Comparison of ENCODE assay signal across 7 cellular contexts in genomic region chr19:22545751-22546150, GRCh38.
DNase-seq lines count a peak whose midpoint lies in the region; ATAC-seq, FAIRE-seq and TF ChIP-seq lines count a peak whose summit lies in the region.

No MANE protein-coding gene starts in this region.

- peaks cover 23 to 24% of the 10 kb centered on the region in 2 donors for H3K9me3 Mint-ChIP-seq in activated T-cell treated with anti-CD3 and anti-CD28 coated beads, Interleukin-2, amount 50 U/mL, for 72 hours
- H3K9me3 Mint-ChIP-seq in T-helper 2 cell treated with Interferon-gamma antibody and Interleukin-4, amounts not matched to agents 5 μg/mL and 100 μg/mL, for 36 hours = peaks cover 62% of the 10 kb centered on the region

- H3K4me1 Mint-ChIP-seq in activated T-cell treated with anti-CD3 and anti-CD28 coated beads, Interleukin-2, amount 50 U/mL, for 72 hours (ENCODE audit: low read depth) = no peaks in the 10 kb centered on the region
- H3K4me1 Mint-ChIP-seq in T-helper 2 cell treated with Interferon-gamma antibody and Interleukin-4, amounts not matched to agents 5 μg/mL and 100 μg/mL, for 36 hours (ENCODE audit: low read depth) = no peaks in the 10 kb centered on the region

- WGBS in HepG2 (ENCODE audit: low lambda C conversion rate) = 0% methylated on average over 5 of the region's 5 CpGs

- intact Hi-C loops in HepG2 (cut with micrococcal nuclease; ENCODE audit: unreplicated experiment) = no loop called here

- H3K79me2 ChIP-seq in HepG2 (ENCODE audit: insufficient read depth, low read length) = no peaks in the 10 kb centered on the region

- no peak overlapping the region for H3K27ac ChIP-seq in HepG2 (ENCODE audit: extremely low read length, insufficient read depth, low read length)

- H3K36me3 Mint-ChIP-seq in activated T-cell treated with anti-CD3 and anti-CD28 coated beads, Interleukin-2, amount 50 U/mL, for 72 hours (ENCODE audit: insufficient read depth in 2 of 2) = peaks cover 12 to 17% of the 10 kb centered on the region in 2 donors
- H3K36me3 Mint-ChIP-seq in T-helper 2 cell treated with Interferon-gamma antibody and Interleukin-4, amounts not matched to agents 5 μg/mL and 100 μg/mL, for 36 hours (ENCODE audit: low read depth) = no peaks in the 10 kb centered on the region

- H3K9ac ChIP-seq in HepG2 (ENCODE audit: insufficient read depth, low read depth, low read length) = no peak overlapping the region

- H3K4me2 ChIP-seq in HepG2 (ENCODE audit: low read depth, low read length) = no peak overlapping the region

- no peaks in the 10 kb centered on the region for H3K27me3 Mint-ChIP-seq in activated T-cell treated with anti-CD3 and anti-CD28 coated beads, Interleukin-2, amount 50 U/mL, for 72 hours (ENCODE audit: low read depth)
- no peaks in the 10 kb centered on the region for H3K27me3 Mint-ChIP-seq in T-helper 2 cell treated with Interferon-gamma antibody and Interleukin-4, amounts not matched to agents 5 μg/mL and 100 μg/mL, for 36 hours (ENCODE audit: low read depth)

- in situ Hi-C loops in HepG2 (cut with HindIII; ENCODE audit: extremely low pct_ligation_motif_present, low pct_unique_long_range_greater_than_20kb) = no loop called here

- no peak for FAIRE-seq in HepG2 (lab: Jason Lieb, UNC)

- no peaks in the 10 kb centered on the region for H3K27me3 ChIP-seq in HepG2 (ENCODE audit: control insufficient read depth in 1 of 2, insufficient read depth in 2 of 2, low read length in 2 of 2)

- no peak for ATAC-seq in activated T-cell treated with anti-CD3 and anti-CD28 coated beads, Interleukin-2, amount 50 U/mL, for 72 hours (replicated peaks in 1 of 2)
- ATAC-seq in HepG2 = 0 out of 3 replicates have a peak, but pooled peaks have one; percentile 35

- no peak overlapping the region for H3K27ac Mint-ChIP-seq in activated T-cell treated with anti-CD3 and anti-CD28 coated beads, Interleukin-2, amount 50 U/mL, for 72 hours
- H3K27ac Mint-ChIP-seq in T-helper 2 cell treated with Interferon-gamma antibody and Interleukin-4, amounts not matched to agents 5 μg/mL and 100 μg/mL, for 36 hours = no peak overlapping the region

- H3K4me1 ChIP-seq in HepG2 (ENCODE audit: insufficient read depth, low read length) = no peaks in the 10 kb centered on the region

- no peak for TF ChIP-seq RAD21 in HepG2 (CRISPR knock-in tag; IDR thresholded peaks at IDR 0.05)

- BruUV-seq in HepG2 (replicated peaks; lab: Mats Ljungman, UMichigan) = no TSS peak

- DNase-seq in GM03348 (ENCODE audit: low spot score) (peak; percentile 29), HepG2 (ENCODE audit: low spot score) (peak; percentile 3), ureter (ENCODE audit: low spot score) (peak; percentile 48)
- peak; percentile 31 for DNase-seq in Jurkat, Clone E6-1 (ENCODE audit: low read depth, low spot score)
- peak; percentile 16 to 43 for DNase-seq in activated T-cell treated with anti-CD3 and anti-CD28 coated beads, Interleukin-2, amount 50 U/mL, for 72 hours
- no peak for DNase-seq in activated CD4-positive, CD25-positive, alpha-beta regulatory T cell treated with anti-CD3 and anti-CD28 coated beads, Interleukin-2, amount 50 U/mL, for 72 hours
- DNase-seq in T-helper 2 cell treated with Interferon-gamma antibody and Interleukin-4, amounts not matched to agents 5 μg/mL and 100 μg/mL, for 36 hours (ENCODE audit: low spot score) = no peak

- no peak overlapping the region for H3K4me3 Mint-ChIP-seq in activated T-cell treated with anti-CD3 and anti-CD28 coated beads, Interleukin-2, amount 50 U/mL, for 72 hours
- no peak overlapping the region for H3K4me3 Mint-ChIP-seq in T-helper 2 cell treated with Interferon-gamma antibody and Interleukin-4, amounts not matched to agents 5 μg/mL and 100 μg/mL, for 36 hours

- no peak for TF ChIP-seq EP300 in HepG2 (IDR thresholded peaks at IDR 0.05; ENCODE audit: low read depth in 2 of 2, low read length in 2 of 2)
- TF ChIP-seq EP300 in HepG2 (CRISPR knock-in tag; IDR thresholded peaks at IDR 0.05; ENCODE audit: borderline replicate concordance) = no peak

- POLR2A ChIA-PET in HepG2 (lab: Yijun Ruan, JAX) = no interaction called here

- no peaks in the 10 kb centered on the region for H3K36me3 ChIP-seq in HepG2 (replicated peaks in 1 of 2; ENCODE audit: control insufficient read depth in 1 of 2, insufficient read depth in 2 of 2, low read length in 2 of 2)

- H3K4me3 ChIP-seq in Jurkat, Clone E6-1 (ENCODE audit: low read length) = no peak overlapping the region
- H3K4me3 ChIP-seq in HepG2 (replicated peaks in 1 of 3; ENCODE audit: insufficient read depth in 1 of 3, low read depth in 2 of 3, low read length in 3 of 3) = no peak overlapping the region

- H2AFZ ChIP-seq in HepG2 (ENCODE audit: low read length) = no peak overlapping the region

- CTCF ChIA-PET in HepG2 (lab: Yijun Ruan, JAX; ENCODE audit: low intra/inter-chr PET ratio, low total read pairs) = no interaction called here

- no peak for TF ChIP-seq POLR2A in HepG2 (IDR thresholded peaks at IDR 0.05; ENCODE audit: insufficient read depth in 1 of 2, low read depth in 2 of 2, low read length in 2 of 2)

- peak; percentile 32; the same call in 1 of the 2 replicates for TF ChIP-seq CTCF in HepG2 (CRISPR knock-in tag; IDR thresholded peaks at IDR 0.05)

- no peaks in the 10 kb centered on the region for H4K20me1 ChIP-seq in HepG2 (ENCODE audit: insufficient read depth, low read length)

- H3K9me3 ChIP-seq in HepG2 (ENCODE audit: low read length) = peaks cover 91% of the 10 kb centered on the region

TF ChIP-seq in HepG2, 621 proteins besides CTCF, POLR2A, EP300 and RAD21:
- TF ChIP-seq ZNF101 (CRISPR knock-in tag; IDR thresholded peaks at IDR 0.05; ENCODE audit: borderline replicate concordance, low read depth) (no peak), ZNF124 (CRISPR knock-in tag; IDR thresholded peaks at IDR 0.05) (no peak), KLF15 (CRISPR knock-in tag; IDR thresholded peaks at IDR 0.05; ENCODE audit: borderline replicate concordance) (no peak), ATF6 (CRISPR knock-in tag; conservative IDR thresholded peaks at IDR 0.05) (no peak), STAG1 (CRISPR knock-in tag; IDR thresholded peaks at IDR 0.05) (peak; percentile 61)

Comparison
In these comparisons a context has a peak if more than half of its experiments do, and no peak if none do; other contexts are left out.
1. DNase-seq: peak in GM03348 (single experiment), Jurkat, Clone E6-1 (single experiment), activated T-cell treated with anti-CD3 and anti-CD28 coated beads, Interleukin-2, amount 50 U/mL, for 72 hours (2 of 2), HepG2 (single experiment) and ureter (single experiment); none in activated CD4-positive, CD25-positive, alpha-beta regulatory T cell treated with anti-CD3 and anti-CD28 coated beads, Interleukin-2, amount 50 U/mL, for 72 hours (single experiment) and T-helper 2 cell treated with Interferon-gamma antibody and Interleukin-4, amounts not matched to agents 5 μg/mL and 100 μg/mL, for 36 hours (single experiment).